In genomic region chr2:174681099-174681982, GRCh38 we compare ENCODE assay signal across 8 cellular contexts.
DNase-seq lines count a peak whose midpoint lies in the region; ATAC-seq and TF ChIP-seq lines count a peak whose summit lies in the region.

No MANE protein-coding gene starts in this region.

- CTCF ChIA-PET in Calu3 (lab: Charles Lee): interaction anchor here (1.3 kb wide), 1 partner anchor 15 kb away, joined by 4 read pairs; no protein-coding TSS in a partner anchor

- no peaks in the 10 kb centered on the region for H3K4me1 Mint-ChIP-seq in Calu3 (ENCODE audit: low read depth, unreplicated experiment)
- H3K4me1 Mint-ChIP-seq in central memory CD8-positive, alpha-beta T cell: peaks cover 71% of the 10 kb centered on the region

- H3K27ac Mint-ChIP-seq in Calu3 (ENCODE audit: unreplicated experiment): no peak overlapping the region
- peak overlapping the region; percentile 76 for H3K27ac Mint-ChIP-seq in central memory CD8-positive, alpha-beta T cell (ENCODE audit: low read depth)

- no TSS peak for BruUV-seq in Calu3 (replicated peaks; lab: Mats Ljungman, UMichigan)

- no peaks in the 10 kb centered on the region for H3K27me3 ChIP-seq in tibial nerve

- no peak for ATAC-seq in central memory CD8-positive, alpha-beta T cell (replicated peaks; ENCODE audit: extremely low read depth, poor library complexity, severe bottlenecking)
- ATAC-seq in HG03571 (IDR thresholded peaks at IDR 0.05; ENCODE audit: unreplicated experiment): no peak

- WGBS in lower leg skin, 2 donors: 43 to 47% methylated on average over 17 of the region's 17 CpGs
- 16 to 19% methylated on average over 17 of the region's 17 CpGs for WGBS in tibial nerve, 2 donors

- peak overlapping the region; percentile 90 to 98 (median 94) for H3K27ac ChIP-seq in tibial nerve

- peaks cover 10% of the 10 kb centered on the region for H3K36me3 Mint-ChIP-seq in Calu3 (ENCODE audit: insufficient read depth, unreplicated experiment)
- peaks cover 15% of the 10 kb centered on the region for H3K36me3 Mint-ChIP-seq in central memory CD8-positive, alpha-beta T cell (ENCODE audit: insufficient read depth)

- TF ChIP-seq POLR2A in lower leg skin (IDR thresholded peaks at IDR 0.05): no peak
- no peak for TF ChIP-seq POLR2A in tibial nerve (IDR thresholded peaks at IDR 0.05)

- intact Hi-C loops in Calu3 (cut with micrococcal nuclease; ENCODE audit: unreplicated experiment) (no loop called here), lower leg skin (cut with DNase I; ENCODE audit: low total_unique reads) (no loop called here)

- no peak for TF ChIP-seq CTCF in Calu3 (IDR thresholded peaks at IDR 0.05; ENCODE audit: unreplicated experiment)
- TF ChIP-seq CTCF in lower leg skin (IDR thresholded peaks at IDR 0.05): no peak
- TF ChIP-seq CTCF in tibial nerve (IDR thresholded peaks at IDR 0.05): peak in 1 of 5 experiments; percentile 13

- peaks cover 0 to 4% (median 0%) of the 10 kb centered on the region in 3 donors for H3K36me3 ChIP-seq in tibial nerve

- no peaks in the 10 kb centered on the region for H3K9me3 Mint-ChIP-seq in Calu3 (ENCODE audit: low read depth, unreplicated experiment)
- H3K9me3 Mint-ChIP-seq in central memory CD8-positive, alpha-beta T cell: no peaks in the 10 kb centered on the region

- no peaks in the 10 kb centered on the region for H3K9me3 ChIP-seq in tibial nerve

- TF ChIP-seq EP300 in tibial nerve (IDR thresholded peaks at IDR 0.05): no peak

- peak overlapping the region; percentile 33 for H3K4me3 Mint-ChIP-seq in Calu3 (ENCODE audit: low read depth, unreplicated experiment)
- peak overlapping the region; percentile 80 for H3K4me3 Mint-ChIP-seq in central memory CD8-positive, alpha-beta T cell

- H3K27me3 Mint-ChIP-seq in Calu3 (ENCODE audit: unreplicated experiment): peaks cover 77% of the 10 kb centered on the region
- no peaks in the 10 kb centered on the region for H3K27me3 Mint-ChIP-seq in central memory CD8-positive, alpha-beta T cell

- DNase-seq in Calu3: no peak
- no peak for DNase-seq in Jurkat, Clone E6-1 (ENCODE audit: low read depth, low spot score)
- no peak for DNase-seq in central memory CD8-positive, alpha-beta T cell (ENCODE audit: low spot score in 2 of 2)
- no peak for DNase-seq in lower leg skin (ENCODE audit: low spot score in 2 of 2)
- DNase-seq in tibial nerve (ENCODE audit: low spot score in 2 of 2): peak in 1 of 2 donors; percentile 35
- DNase-seq in activated effector memory CD4-positive, alpha-beta T cell treated with Interleukin-2 at 50 U/mL for 16 hours: no peak
- no peak for DNase-seq in cerebellum (ENCODE audit: low spot score)

- peaks cover 0 to 61% (median 24%) of the 10 kb centered on the region in 4 donors for H3K4me1 ChIP-seq in tibial nerve

- peak overlapping the region; percentile 67 for H3K4me3 ChIP-seq in Jurkat, Clone E6-1 (ENCODE audit: low read length)
- H3K4me3 ChIP-seq in lower leg skin (ENCODE audit: low read depth, poor library complexity, severe bottlenecking) (peak overlapping the region; percentile 68), tibial nerve (peak overlapping the region; percentile 65 to 96 (median 90))
